ENCODE assay signal across 15 cellular contexts in the genomic region with DNA sequence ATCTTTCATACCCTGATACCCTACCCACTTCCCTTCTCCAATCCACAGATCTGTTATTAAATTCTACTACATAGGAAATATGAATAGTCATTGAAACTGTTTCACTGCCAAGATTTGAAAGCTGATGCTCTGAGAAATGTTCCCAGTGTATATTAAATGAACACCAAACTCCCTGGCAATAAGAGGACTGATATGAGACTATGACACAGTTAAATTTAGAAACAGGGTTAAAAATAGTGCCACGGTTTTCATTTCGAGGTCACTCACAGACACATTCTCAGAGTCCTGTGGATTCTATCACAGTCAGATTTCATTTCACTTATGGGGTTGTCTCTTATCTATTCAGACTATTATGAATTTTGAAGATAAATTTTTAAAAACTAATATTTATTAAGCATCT. TPM values are rescaled to one million over a fixed set of nuclear protein-coding genes. Genes with fewer than 3 reads are reported as not detected.
A peak's percentile ranks its signal among the peaks of the same experiment; 100 is the strongest.
DNase-seq lines count a peak whose midpoint lies in the region; ATAC-seq and TF ChIP-seq lines count a peak whose summit lies in the region.
"Had no signal": no experiment of that assay in that cellular context is flagged by ENCODE, and none has a peak within 500 bp of the region (broad histone marks: within the 10 kb centered on the region; RNA-seq: fewer than 3 reads in every experiment).

No MANE protein-coding gene starts in this region.

- BruUV-seq in Caco-2 (replicated peaks; lab: Mats Ljungman, UMichigan): no TSS peak

- DNase-seq in left cardiac atrium: no peak
- no peak for DNase-seq in SW 1271 (lab: John Stamatoyannopoulos, UW)
- no peak for DNase-seq in Caco-2
- no peak for DNase-seq in NK-92 (lab: John Stamatoyannopoulos, UW; ENCODE audit: unreplicated experiment)
- DNase-seq in endothelial cell (ENCODE audit: low spot score): no peak
- DNase-seq: activated B cell treated with CpG ODN at 0.5 μM for 24 hours; activated naive CD4-positive, alpha-beta T cell treated with Interleukin-2 at 50 U/mL for 16 hours; CD8-positive, alpha-beta memory T cell; foreskin melanocyte; sigmoid colon had no signal

- H3K27ac Mint-ChIP-seq in Caco-2 (ENCODE audit: unreplicated experiment) (no peak overlapping the region), endothelial cell (ENCODE audit: unreplicated experiment) (no peak overlapping the region)
- H3K27ac Mint-ChIP-seq: activated B cell treated with CpG ODN at 0.5 μM for 24 hours; CD8-positive, alpha-beta memory T cell; memory B cell had no signal

- no peak overlapping the region for H3K4me3 ChIP-seq in Caco-2 (ENCODE audit: low read depth, low read length)
- H3K4me3 ChIP-seq: sigmoid colon had no signal

- CTCF ChIA-PET in Caco-2 (lab: Charles Lee): no interaction called here

- intact Hi-C loops in left cardiac atrium (cut with DNase I) (no loop called here), Caco-2 (cut with micrococcal nuclease; ENCODE audit: unreplicated experiment) (no loop called here)

- no peaks in the 10 kb centered on the region for H3K4me1 Mint-ChIP-seq in Caco-2 (ENCODE audit: low read depth, unreplicated experiment)
- H3K4me1 Mint-ChIP-seq in endothelial cell (ENCODE audit: unreplicated experiment): no peaks in the 10 kb centered on the region
- H3K4me1 Mint-ChIP-seq: CD8-positive, alpha-beta memory T cell; memory B cell had no signal

- H3K36me3 ChIP-seq in Caco-2 (ENCODE audit: control insufficient read depth, insufficient read depth, low read length): no peaks in the 10 kb centered on the region
- H3K36me3 ChIP-seq: sigmoid colon had no signal

- H3K9me3 ChIP-seq in Caco-2: no peaks in the 10 kb centered on the region
- H3K9me3 ChIP-seq: sigmoid colon had no signal

- H3K4me3 Mint-ChIP-seq in Caco-2 (ENCODE audit: unreplicated experiment) (no peak overlapping the region), endothelial cell (ENCODE audit: unreplicated experiment) (no peak overlapping the region)
- H3K4me3 Mint-ChIP-seq: activated B cell treated with CpG ODN at 0.5 μM for 24 hours; CD8-positive, alpha-beta memory T cell; memory B cell had no signal

- no peaks in the 10 kb centered on the region for H3K36me3 Mint-ChIP-seq in Caco-2 (ENCODE audit: insufficient read depth, unreplicated experiment)
- no peaks in the 10 kb centered on the region for H3K36me3 Mint-ChIP-seq in endothelial cell (ENCODE audit: low read depth, unreplicated experiment)
- H3K36me3 Mint-ChIP-seq: CD8-positive, alpha-beta memory T cell; memory B cell had no signal

- peaks cover 7% of the 10 kb centered on the region for H3K27me3 Mint-ChIP-seq in Caco-2 (ENCODE audit: insufficient read depth, unreplicated experiment)
- H3K27me3 Mint-ChIP-seq in endothelial cell (ENCODE audit: unreplicated experiment): no peaks in the 10 kb centered on the region
- H3K27me3 Mint-ChIP-seq: activated B cell treated with CpG ODN at 0.5 μM for 24 hours, memory B cell had no signal

- POLR2A ChIA-PET in Caco-2 (lab: Charles Lee): no interaction called here

- no peaks in the 10 kb centered on the region for H3K9me3 Mint-ChIP-seq in Caco-2 (ENCODE audit: unreplicated experiment)
- H3K9me3 Mint-ChIP-seq in endothelial cell (ENCODE audit: unreplicated experiment): no peaks in the 10 kb centered on the region
- H3K9me3 Mint-ChIP-seq: activated B cell treated with CpG ODN at 0.5 μM for 24 hours had no signal

- no peaks in the 10 kb centered on the region for H3K27me3 ChIP-seq in Caco-2 (replicated peaks; ENCODE audit: control insufficient read depth, insufficient read depth, low read length)
- H3K27me3 ChIP-seq: sigmoid colon had no signal

- ATAC-seq in GM18520 (IDR thresholded peaks at IDR 0.05; ENCODE audit: unreplicated experiment): peak; percentile 59
- ATAC-seq in GM21529 (IDR thresholded peaks at IDR 0.05; ENCODE audit: unreplicated experiment): peak; percentile 81
- peak; percentile 57 for ATAC-seq in HG03159 (IDR thresholded peaks at IDR 0.05; ENCODE audit: unreplicated experiment)
- peak; percentile 78 for ATAC-seq in left cardiac atrium
- ATAC-seq: HepG2 had no signal

- no peaks in the 10 kb centered on the region for H3K4me1 ChIP-seq in Caco-2
- H3K4me1 ChIP-seq: sigmoid colon had no signal

- TF ChIP-seq CTCF in Caco-2 (IDR thresholded peaks at IDR 0.05; ENCODE audit: insufficient read depth in 1 of 2, low read depth in 1 of 2, low read length in 1 of 2, severe bottlenecking in 1 of 2, unreplicated experiment in 1 of 2): no peak
- TF ChIP-seq CTCF in endothelial cell (IDR thresholded peaks at IDR 0.05; ENCODE audit: unreplicated experiment): no peak

RNA-seq across cellular contexts. Expression of a gene that starts 27.2 kb away (rescaled TPM):
- total RNA-seq in left cardiac atrium (10 to 100 TPM; 59.0 to 82.7 TPM), Caco-2 (2022) (8.1 and 8.2 TPM in 2 replicates), endothelial cell (ENCODE audit: unreplicated experiment) (15.6 TPM)
